In genomic region chr6:40325791-40326190, GRCh38 we compare ENCODE assay signal across 13 cellular contexts.
DNase-seq lines count a peak whose midpoint lies in the region; ATAC-seq and TF ChIP-seq lines count a peak whose summit lies in the region.
"Had no signal": no experiment of that assay in that cellular context is flagged by ENCODE, and none has a peak within 500 bp of the region (broad histone marks: within the 10 kb centered on the region; RNA-seq: fewer than 3 reads in every experiment).

No MANE protein-coding gene starts in this region.

- no peaks in the 10 kb centered on the region for H3K36me3 Mint-ChIP-seq in WTC11
- H3K36me3 Mint-ChIP-seq: CD4-positive, alpha-beta memory T cell had no signal

- peak in 2 of 3 experiments; percentile 24 to 27 for DNase-seq in NCI-H1417 (lab: John Stamatoyannopoulos, UW)
- DNase-seq in NCI-H1417 treated with DMSO at 0.1 percent for 48 hours (lab: John Stamatoyannopoulos, UW): no peak
- peak; percentile 6 for DNase-seq in stimulated activated CD4-positive, alpha-beta T cell treated with anti-CD3 and anti-CD28 coated beads, Interleukin-15, amount 100 ng/mL, for 24 hours
- no peak for DNase-seq in stimulated activated CD4-positive, alpha-beta T cell treated with anti-CD3 and anti-CD28 coated beads, Interleukin-2, amount 100 ng/mL, for 24 hours
- no peak for DNase-seq in WTC11 (ENCODE audit: low spot score)
- no peak for DNase-seq in Right ventricle myocardium superior
- DNase-seq: CD4-positive, alpha-beta memory T cell; HFFc6; MM.1S; NCI-H187 treated with DMSO at 0.1 percent for 48 hours; SHP77 treated with DMSO at 0.1 percent for 48 hours had no signal

- no peak overlapping the region for H3K4me3 Mint-ChIP-seq in WTC11
- H3K4me3 Mint-ChIP-seq: HFFc6 had no signal

- CTCF ChIA-PET in WTC11 (lab: Charles Lee): interaction anchor here (1.1 to 9.6 kb wide), 2 partner anchors 18 to 261 kb away, joined by 3 to 130 read pairs; partner anchors contain the start of gene LRFN2

- peaks cover 71% of the 10 kb centered on the region for H3K4me1 Mint-ChIP-seq in WTC11

- no peak for TF ChIP-seq CTCF in WTC11 (IDR thresholded peaks at IDR 0.05)

- peaks cover 16% of the 10 kb centered on the region for H3K27me3 Mint-ChIP-seq in WTC11 (ENCODE audit: low read depth)

- no peak overlapping the region for H3K27ac Mint-ChIP-seq in WTC11
- H3K27ac Mint-ChIP-seq: CD4-positive, alpha-beta memory T cell; HFFc6 had no signal

- ATAC-seq in WTC11: no peak
- ATAC-seq in Right ventricle myocardium superior (ENCODE audit: poor library complexity): no peak
- no peak for ATAC-seq in GM19455 (IDR thresholded peaks at IDR 0.05; ENCODE audit: unreplicated experiment)
- ATAC-seq in HG03469 (IDR thresholded peaks at IDR 0.05; ENCODE audit: unreplicated experiment): no peak

- H3K9me3 Mint-ChIP-seq in WTC11: no peaks in the 10 kb centered on the region
- H3K9me3 Mint-ChIP-seq: CD4-positive, alpha-beta memory T cell had no signal

- POLR2A ChIA-PET in WTC11 (lab: Charles Lee): no interaction called here

- intact Hi-C loops in Right ventricle myocardium superior (cut with DNase I): loop anchor here (10.0 kb wide), 2 partner anchors 259 to 499 kb away; partner anchors contain the start of gene LRFN2

TF ChIP-seq in WTC11, 78 proteins besides CTCF, POLR2A, EP300 and RAD21:
- TF ChIP-seq ZNF317 (CRISPR knock-in tag; IDR thresholded peaks at IDR 0.05; ENCODE audit: borderline replicate concordance, low read depth) (no peak), MYBL2 (CRISPR knock-in tag; IDR thresholded peaks at IDR 0.05) (no peak), IRF2 (CRISPR knock-in tag; IDR thresholded peaks at IDR 0.05; ENCODE audit: borderline replicate concordance, low read depth) (no peak), USF2 (CRISPR knock-in tag; IDR thresholded peaks at IDR 0.05) (0 out of 2 replicates have a peak, but pooled peaks have one; percentile 31), RORB (CRISPR knock-in tag; IDR thresholded peaks at IDR 0.05) (no peak), ZBTB43 (CRISPR knock-in tag; IDR thresholded peaks at IDR 0.05) (no peak), SP1 (CRISPR knock-in tag; conservative IDR thresholded peaks at IDR 0.05) (no peak), NFATC4 (CRISPR knock-in tag; IDR thresholded peaks at IDR 0.05) (no peak)

Comparison
In these comparisons a context has a peak if more than half of its experiments do, and no peak if none do; other contexts are left out.
1. DNase-seq: peak in NCI-H1417 (2 of 3) and stimulated activated CD4-positive, alpha-beta T cell treated with anti-CD3 and anti-CD28 coated beads, Interleukin-15, amount 100 ng/mL, for 24 hours (single experiment); none in NCI-H1417 treated with DMSO at 0.1 percent for 48 hours (single experiment), stimulated activated CD4-positive, alpha-beta T cell treated with anti-CD3 and anti-CD28 coated beads, Interleukin-2, amount 100 ng/mL, for 24 hours (0 of 2), WTC11 (single experiment) and Right ventricle myocardium superior (single experiment).